ENCODE assay signal across 8 cellular contexts in the genomic region with DNA sequence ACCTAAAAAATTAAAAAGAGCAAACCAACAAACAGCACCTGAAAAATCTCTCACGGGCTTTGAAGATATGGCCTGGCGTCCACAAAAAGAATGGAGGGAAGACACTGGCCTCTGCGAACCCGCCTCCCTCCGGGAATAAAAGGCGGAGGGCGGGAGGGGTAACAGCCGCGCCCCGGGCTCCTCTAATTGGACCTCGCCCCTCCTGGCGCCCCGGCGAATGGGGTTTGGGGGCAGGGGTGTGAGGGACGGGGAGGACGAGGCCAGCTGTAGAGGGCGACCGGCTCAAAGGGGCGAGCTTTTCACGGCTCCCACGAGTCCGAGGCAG. TPM values are rescaled to one million over a fixed set of nuclear protein-coding genes. Genes with fewer than 3 reads are reported as not detected.
DNase-seq lines count a peak whose midpoint lies in the region; ATAC-seq and TF ChIP-seq lines count a peak whose summit lies in the region.

No MANE protein-coding gene starts in this region.

- H3K9me3 Mint-ChIP-seq in CD4-positive, CD25-positive, alpha-beta regulatory T cell, result no peaks in the 10 kb centered on the region

- peaks cover 0 to 30% (median 20%) of the 10 kb centered on the region in 4 donors for H3K4me1 Mint-ChIP-seq in CD4-positive, CD25-positive, alpha-beta regulatory T cell

- H3K36me3 ChIP-seq in CD4-positive, CD25-positive, alpha-beta regulatory T cell (ENCODE audit: control insufficient read depth, insufficient read depth, low read length), result no peaks in the 10 kb centered on the region
- no peaks in the 10 kb centered on the region for H3K36me3 ChIP-seq in muscle layer of colon (ENCODE audit: insufficient read depth, low read length)

- peak overlapping the region; percentile 77 for H3K27ac ChIP-seq in CD4-positive, CD25-positive, alpha-beta regulatory T cell (ENCODE audit: insufficient read depth, low read length, poor library complexity, severe bottlenecking)
- H3K27ac ChIP-seq in muscle layer of colon (ENCODE audit: low read depth, low read length), result peak overlapping the region; percentile 73

- H3K27me3 ChIP-seq in CD4-positive, CD25-positive, alpha-beta regulatory T cell (ENCODE audit: control insufficient read depth, insufficient read depth, low read length), result no peaks in the 10 kb centered on the region
- H3K27me3 ChIP-seq in muscle layer of colon (ENCODE audit: control insufficient read depth in 1 of 2, insufficient read depth in 2 of 2, low read length in 2 of 2), result no peaks in the 10 kb centered on the region

- peaks cover 7% of the 10 kb centered on the region for H3K27me3 Mint-ChIP-seq in CD4-positive, CD25-positive, alpha-beta regulatory T cell

- peak; percentile 24 to 25 for ATAC-seq in CD4-positive, CD25-positive, alpha-beta regulatory T cell (ENCODE audit: low read depth in 2 of 2)
- ATAC-seq in GM18517 (IDR thresholded peaks at IDR 0.05; ENCODE audit: unreplicated experiment), result peak; percentile 50
- peak; percentile 37 for ATAC-seq in HG02973 (IDR thresholded peaks at IDR 0.05; ENCODE audit: unreplicated experiment)

- H3K27ac Mint-ChIP-seq in CD4-positive, CD25-positive, alpha-beta regulatory T cell, result peak overlapping the region; percentile 31 to 35 (median 32)

- TF ChIP-seq POLR2A in erythroblast (IDR thresholded peaks at IDR 0.05; ENCODE audit: low read length), result no peak

- peak overlapping the region; percentile 61 for H3K4me3 ChIP-seq in CD4-positive, CD25-positive, alpha-beta regulatory T cell (ENCODE audit: low read depth, low read length)
- H3K4me3 ChIP-seq in muscle layer of colon (ENCODE audit: low read depth in 1 of 2, low read length in 2 of 2), result peak overlapping the region; percentile 62 to 90

- peak in 2 of 3 donors; percentile 45 to 46 for DNase-seq in CD4-positive, CD25-positive, alpha-beta regulatory T cell
- DNase-seq in NCI-H146 treated with DMSO at 0.1 percent for 48 hours (lab: John Stamatoyannopoulos, UW; ENCODE audit: unreplicated experiment), result peak; percentile 75
- peak; percentile 79 for DNase-seq in UCSD-AML1 (lab: John Stamatoyannopoulos, UW; ENCODE audit: unreplicated experiment)
- DNase-seq in erythroblast (lab: John Stamatoyannopoulos, UW), result peak; percentile 82 to 85
- DNase-seq in middle frontal gyrus (ENCODE audit: extremely low spot score, low spot score), result no peak

- H3K36me3 Mint-ChIP-seq in CD4-positive, CD25-positive, alpha-beta regulatory T cell, result no peaks in the 10 kb centered on the region

- H3K4me3 Mint-ChIP-seq in CD4-positive, CD25-positive, alpha-beta regulatory T cell, result peak overlapping the region; percentile 94 to 99 (median 96)

- H3K4me1 ChIP-seq in CD4-positive, CD25-positive, alpha-beta regulatory T cell (ENCODE audit: control insufficient read depth, insufficient read depth, low read length, poor library complexity, severe bottlenecking), result peaks cover 12% of the 10 kb centered on the region
- H3K4me1 ChIP-seq in muscle layer of colon (ENCODE audit: insufficient read depth, low read length), result no peaks in the 10 kb centered on the region

- peak overlapping the region; percentile 56 for H3K9ac ChIP-seq in muscle layer of colon (ENCODE audit: low read length)

- no peaks in the 10 kb centered on the region for H3K9me3 ChIP-seq in CD4-positive, CD25-positive, alpha-beta regulatory T cell (ENCODE audit: control insufficient read depth in 2 of 2, low read length in 2 of 2)
- H3K9me3 ChIP-seq in muscle layer of colon (ENCODE audit: low read length), result no peaks in the 10 kb centered on the region

RNA-seq across cellular contexts. Expression of a gene that starts 0.8 kb away (rescaled TPM):
- 7.5 TPM for total RNA-seq in CD4-positive, CD25-positive, alpha-beta regulatory T cell
- polyA plus RNA-seq in CD4-positive, CD25-positive, alpha-beta regulatory T cell, result 1 to 10 TPM; 2.8 to 6.1 (median 4.8) TPM
